Comparison of ENCODE assay signal across 1 cellular context in the genomic region with DNA sequence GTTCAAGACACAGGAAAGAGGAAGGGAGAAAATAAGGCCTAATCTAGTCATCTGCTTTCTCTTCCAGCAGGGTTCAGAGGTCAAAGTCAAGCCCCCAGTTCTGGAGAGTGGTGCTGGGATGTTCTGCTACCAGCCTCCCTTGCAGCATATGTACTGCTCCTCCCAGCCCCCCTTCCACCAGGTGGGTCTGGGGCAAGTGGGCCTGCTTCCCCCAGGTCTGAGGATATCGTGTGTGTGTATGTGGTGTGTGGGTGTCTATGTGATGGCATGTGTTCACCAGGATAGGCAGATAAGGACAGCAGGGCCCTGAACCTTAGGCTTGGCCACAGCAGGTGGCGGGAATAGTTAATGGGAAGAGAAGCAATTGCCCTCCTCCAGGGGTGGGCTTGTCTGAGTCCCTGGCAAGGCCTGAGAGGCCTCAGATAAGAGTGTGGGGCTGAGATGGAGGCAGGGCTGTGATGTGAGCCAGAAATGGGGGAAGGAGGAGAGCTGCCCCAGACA.
TF ChIP-seq lines count a peak whose summit lies in the region.

No MANE protein-coding gene starts in this region.

TF ChIP-seq in K562, 482 proteins besides CTCF, POLR2A, EP300 and RAD21 (continued from another document):
- TF ChIP-seq, protein P1, sequence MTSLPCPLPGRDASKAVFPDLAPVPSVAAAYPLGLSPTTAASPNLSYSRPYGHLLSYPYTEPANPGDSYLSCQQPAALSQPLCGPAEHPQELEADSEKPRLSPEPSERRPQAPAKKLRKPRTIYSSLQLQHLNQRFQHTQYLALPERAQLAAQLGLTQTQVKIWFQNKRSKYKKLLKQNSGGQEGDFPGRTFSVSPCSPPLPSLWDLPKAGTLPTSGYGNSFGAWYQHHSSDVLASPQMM (CRISPR knock-in tag; IDR thresholded peaks at IDR 0.05): no peak
- TF ChIP-seq THAP12 (CRISPR knock-in tag; IDR thresholded peaks at IDR 0.05): no peak
- TF ChIP-seq RBM22 (IDR thresholded peaks at IDR 0.05; ENCODE audit: low read depth, low read length, poor library complexity, severe bottlenecking): no peak
- no peak for TF ChIP-seq KAT8 (IDR thresholded peaks at IDR 0.05; ENCODE audit: low read depth)
- TF ChIP-seq, protein P2, sequence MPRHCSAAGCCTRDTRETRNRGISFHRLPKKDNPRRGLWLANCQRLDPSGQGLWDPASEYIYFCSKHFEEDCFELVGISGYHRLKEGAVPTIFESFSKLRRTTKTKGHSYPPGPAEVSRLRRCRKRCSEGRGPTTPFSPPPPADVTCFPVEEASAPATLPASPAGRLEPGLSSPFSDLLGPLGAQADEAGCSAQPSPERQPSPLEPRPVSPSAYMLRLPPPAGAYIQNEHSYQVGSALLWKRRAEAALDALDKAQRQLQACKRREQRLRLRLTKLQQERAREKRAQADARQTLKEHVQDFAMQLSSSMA (CRISPR knock-in tag; IDR thresholded peaks at IDR 0.05): no peak
- TF ChIP-seq ELF4 (CRISPR knock-in tag; IDR thresholded peaks at IDR 0.05): peak; percentile 90
- TF ChIP-seq CCNT2 (IDR thresholded peaks at IDR 0.05; ENCODE audit: borderline replicate concordance, extremely low read depth, insufficient read length, low read depth, low read length): peak; percentile 67
- no peak for TF ChIP-seq ZNF507 (tag; conservative IDR thresholded peaks at IDR 0.05)
- no peak for TF ChIP-seq SAFB2 (IDR thresholded peaks at IDR 0.05; ENCODE audit: borderline replicate concordance, low read depth, low read length, severe bottlenecking)
- no peak for TF ChIP-seq ZC3H8 (IDR thresholded peaks at IDR 0.05)
- TF ChIP-seq ZNF830 (CRISPR knock-in tag; IDR thresholded peaks at IDR 0.05): no peak
- TF ChIP-seq RFX5 (IDR thresholded peaks at IDR 0.05; ENCODE audit: low read depth, low read length): no peak
- TF ChIP-seq BMI1 (IDR thresholded peaks at IDR 0.05; ENCODE audit: low read length): no peak
- TF ChIP-seq, protein P3, sequence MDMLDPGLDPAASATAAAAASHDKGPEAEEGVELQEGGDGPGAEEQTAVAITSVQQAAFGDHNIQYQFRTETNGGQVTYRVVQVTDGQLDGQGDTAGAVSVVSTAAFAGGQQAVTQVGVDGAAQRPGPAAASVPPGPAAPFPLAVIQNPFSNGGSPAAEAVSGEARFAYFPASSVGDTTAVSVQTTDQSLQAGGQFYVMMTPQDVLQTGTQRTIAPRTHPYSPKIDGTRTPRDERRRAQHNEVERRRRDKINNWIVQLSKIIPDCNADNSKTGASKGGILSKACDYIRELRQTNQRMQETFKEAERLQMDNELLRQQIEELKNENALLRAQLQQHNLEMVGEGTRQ (CRISPR knock-in tag; IDR thresholded peaks at IDR 0.05): no peak
- no peak for TF ChIP-seq ZNF224 (CRISPR knock-in tag; IDR thresholded peaks at IDR 0.05)
- no peak for TF ChIP-seq PHF21A (IDR thresholded peaks at IDR 0.05; ENCODE audit: borderline replicate concordance, low read depth)
- no peak for TF ChIP-seq PCBP2 (IDR thresholded peaks at IDR 0.05; ENCODE audit: low read depth, low read length, poor library complexity, severe bottlenecking)
- TF ChIP-seq ZNF77 (CRISPR knock-in tag; IDR thresholded peaks at IDR 0.05): no peak
- peak; percentile 87; the same call in 1 of the 2 replicates for TF ChIP-seq RUNX1 (IDR thresholded peaks at IDR 0.05; ENCODE audit: low read depth)
- TF ChIP-seq, protein P4, sequence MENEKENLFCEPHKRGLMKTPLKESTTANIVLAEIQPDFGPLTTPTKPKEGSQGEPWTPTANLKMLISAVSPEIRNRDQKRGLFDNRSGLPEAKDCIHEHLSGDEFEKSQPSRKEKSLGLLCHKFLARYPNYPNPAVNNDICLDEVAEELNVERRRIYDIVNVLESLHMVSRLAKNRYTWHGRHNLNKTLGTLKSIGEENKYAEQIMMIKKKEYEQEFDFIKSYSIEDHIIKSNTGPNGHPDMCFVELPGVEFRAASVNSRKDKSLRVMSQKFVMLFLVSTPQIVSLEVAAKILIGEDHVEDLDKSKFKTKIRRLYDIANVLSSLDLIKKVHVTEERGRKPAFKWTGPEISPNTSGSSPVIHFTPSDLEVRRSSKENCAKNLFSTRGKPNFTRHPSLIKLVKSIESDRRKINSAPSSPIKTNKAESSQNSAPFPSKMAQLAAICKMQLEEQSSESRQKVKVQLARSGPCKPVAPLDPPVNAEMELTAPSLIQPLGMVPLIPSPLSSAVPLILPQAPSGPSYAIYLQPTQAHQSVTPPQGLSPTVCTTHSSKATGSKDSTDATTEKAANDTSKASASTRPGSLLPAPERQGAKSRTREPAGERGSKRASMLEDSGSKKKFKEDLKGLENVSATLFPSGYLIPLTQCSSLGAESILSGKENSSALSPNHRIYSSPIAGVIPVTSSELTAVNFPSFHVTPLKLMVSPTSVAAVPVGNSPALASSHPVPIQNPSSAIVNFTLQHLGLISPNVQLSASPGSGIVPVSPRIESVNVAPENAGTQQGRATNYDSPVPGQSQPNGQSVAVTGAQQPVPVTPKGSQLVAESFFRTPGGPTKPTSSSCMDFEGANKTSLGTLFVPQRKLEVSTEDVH (IDR thresholded peaks at IDR 0.05; ENCODE audit: low read depth, partially characterized antibody): peak; percentile 74
- no peak for TF ChIP-seq HNRNPK (IDR thresholded peaks at IDR 0.05; ENCODE audit: low read depth, low read length, poor library complexity, severe bottlenecking)
- TF ChIP-seq, protein P5, sequence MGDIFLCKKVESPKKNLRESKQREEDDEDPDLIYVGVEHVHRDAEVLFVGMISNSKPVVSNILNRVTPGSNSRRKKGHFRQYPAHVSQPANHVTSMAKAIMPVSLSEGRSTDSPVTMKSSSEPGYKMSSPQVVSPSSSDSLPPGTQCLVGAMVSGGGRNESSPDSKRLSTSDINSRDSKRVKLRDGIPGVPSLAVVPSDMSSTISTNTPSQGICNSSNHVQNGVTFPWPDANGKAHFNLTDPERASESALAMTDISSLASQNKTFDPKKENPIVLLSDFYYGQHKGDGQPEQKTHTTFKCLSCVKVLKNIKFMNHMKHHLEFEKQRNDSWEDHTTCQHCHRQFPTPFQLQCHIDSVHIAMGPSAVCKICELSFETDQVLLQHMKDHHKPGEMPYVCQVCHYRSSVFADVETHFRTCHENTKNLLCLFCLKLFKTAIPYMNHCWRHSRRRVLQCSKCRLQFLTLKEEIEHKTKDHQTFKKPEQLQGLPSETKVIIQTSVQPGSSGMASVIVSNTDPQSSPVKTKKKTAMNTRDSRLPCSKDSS (IDR thresholded peaks at IDR 0.05; ENCODE audit: low read depth, partially characterized antibody): no peak
- TF ChIP-seq JUND (IDR thresholded peaks at IDR 0.05; ENCODE audit: borderline replicate concordance, low read depth, low read length): 0 out of 2 replicates have a peak, but pooled peaks have one; percentile 36
- no peak for TF ChIP-seq JUND (tag; IDR thresholded peaks at IDR 0.05; ENCODE audit: borderline replicate concordance, low read depth, low read length)
- TF ChIP-seq RBM25 (IDR thresholded peaks at IDR 0.05; ENCODE audit: low read depth, low read length, severe bottlenecking): no peak
- TF ChIP-seq MCM3 (IDR thresholded peaks at IDR 0.05): no peak
